8 cellular contexts compared by ENCODE assay signal in the genomic region with DNA sequence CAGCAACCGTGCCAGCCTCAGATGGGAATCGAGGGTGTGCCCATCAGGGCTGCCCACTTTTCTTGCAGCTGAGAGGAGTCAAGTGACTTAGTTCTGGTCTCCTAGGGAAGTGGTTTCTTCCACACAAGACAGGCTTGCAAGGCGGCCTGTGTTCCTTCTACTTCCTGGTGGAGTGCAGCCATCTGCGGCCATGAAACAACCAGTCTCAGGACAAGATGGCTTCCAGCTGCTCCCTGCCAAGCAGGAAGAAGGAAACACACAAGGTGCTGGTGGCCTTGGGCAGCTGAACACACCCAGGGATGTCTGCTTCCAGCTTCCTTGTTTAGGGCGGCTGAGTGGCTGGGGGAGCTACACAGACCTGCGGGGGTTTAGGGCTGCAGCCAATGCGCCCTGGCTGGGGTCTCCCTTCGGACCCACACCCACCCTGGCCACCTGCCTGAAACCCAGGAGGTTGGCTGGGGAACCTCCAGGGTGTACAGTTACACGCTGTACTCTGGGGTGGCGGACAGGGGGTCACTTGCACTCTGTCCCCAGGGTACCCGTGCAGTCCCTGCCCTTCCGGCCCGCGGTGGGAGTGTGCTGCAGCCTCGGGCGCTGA. TPM values are rescaled to one million over a fixed set of nuclear protein-coding genes. Genes with fewer than 3 reads are reported as not detected.
DNase-seq lines count a peak whose midpoint lies in the region; ATAC-seq and TF ChIP-seq lines count a peak whose summit lies in the region.

No MANE protein-coding gene starts in this region.

- H3K9me3 ChIP-seq in MM.1S (replicated peaks; ENCODE audit: insufficient read depth, low read length): no peaks in the 10 kb centered on the region

- peak overlapping the region; percentile 84 for H3K4me3 Mint-ChIP-seq in chondrocyte (ENCODE audit: unreplicated experiment)

- no peaks in the 10 kb centered on the region for H3K27me3 ChIP-seq in MM.1S (replicated peaks; ENCODE audit: insufficient read depth, low read length)

- H3K27me3 Mint-ChIP-seq in chondrocyte (ENCODE audit: low read depth): no peaks in the 10 kb centered on the region

- peaks cover 2% of the 10 kb centered on the region for H3K9me3 Mint-ChIP-seq in chondrocyte (ENCODE audit: low read depth)

- H3K4me2 ChIP-seq in MM.1S (ENCODE audit: low read depth, low read length): peak overlapping the region; percentile 82; the same call in 1 of the 2 replicates

- peak overlapping the region; percentile 92 for H2AFZ ChIP-seq in MM.1S (ENCODE audit: low read length)

- ATAC-seq in GM21381 (IDR thresholded peaks at IDR 0.05; ENCODE audit: unreplicated experiment): peak; percentile 23

- DNase-seq in MM.1S (no peak), chondrocyte (ENCODE audit: low spot score) (no peak), mesenteric fat pad (ENCODE audit: low spot score) (peak; percentile 85), ureter (ENCODE audit: low spot score) (peak; percentile 66), occipital lobe (lab: John Stamatoyannopoulos, UW) (no peak), COLO829 (ENCODE audit: low spot score) (no peak)

- peaks cover 21% of the 10 kb centered on the region for H3K4me1 ChIP-seq in MM.1S (ENCODE audit: low read length)

- no peaks in the 10 kb centered on the region for H3K79me2 ChIP-seq in MM.1S (ENCODE audit: low read length)

- H4K20me1 ChIP-seq in MM.1S (ENCODE audit: insufficient read depth, low read length): no peaks in the 10 kb centered on the region

- no peak for TF ChIP-seq CTCF in C4-2B (conservative IDR thresholded peaks at IDR 0.05)
- TF ChIP-seq CTCF in MM.1S (IDR thresholded peaks at IDR 0.05; ENCODE audit: low read length): no peak
- TF ChIP-seq CTCF in chondrocyte (IDR thresholded peaks at IDR 0.05): no peak

- no peaks in the 10 kb centered on the region for H3K36me3 ChIP-seq in MM.1S (replicated peaks; ENCODE audit: insufficient read depth, low read length)

- H3K27ac Mint-ChIP-seq in chondrocyte (ENCODE audit: unreplicated experiment): peak overlapping the region; percentile 95

- H3K36me3 Mint-ChIP-seq in chondrocyte (ENCODE audit: low read depth): no peaks in the 10 kb centered on the region

- H3K9ac ChIP-seq in MM.1S (ENCODE audit: low read length): peak overlapping the region; percentile 69; the same call in 1 of the 2 replicates

- H3K4me3 ChIP-seq in MM.1S (ENCODE audit: low read length): peak overlapping the region; percentile 83

- H3F3A ChIP-seq in MM.1S (ENCODE audit: insufficient read depth, low read length): peaks cover 5% of the 10 kb centered on the region; the same call in 1 of the 2 replicates

- peaks cover 31% of the 10 kb centered on the region for H3K4me1 Mint-ChIP-seq in chondrocyte (ENCODE audit: low read depth)

- H3K9me2 ChIP-seq in MM.1S (replicated peaks; ENCODE audit: insufficient read depth, low read length): no peaks in the 10 kb centered on the region

- H3K27ac ChIP-seq in C4-2B (peak overlapping the region; percentile 80), MM.1S (ENCODE audit: low read length) (no peak overlapping the region)

RNA-seq across cellular contexts. Expression of a gene that starts 34.7 kb away (rescaled TPM):
- total RNA-seq in chondrocyte (24.0 to 31.9 TPM (median 26.0 TPM) in 3 replicates), mesenteric fat pad (52.2 TPM), ureter (97.9 TPM), occipital lobe (16.7 TPM)

RNA-seq across cellular contexts. Expression of a gene that starts 47.9 kb away (rescaled TPM):
- total RNA-seq in chondrocyte (43.5 to 50.1 TPM (median 48.4 TPM) in 3 replicates), mesenteric fat pad (104 TPM), ureter (76.5 TPM), occipital lobe (36.7 TPM)

Comparison
In these comparisons a context has a peak if more than half of its experiments do, and no peak if none do; other contexts are left out.
1. DNase-seq: peak in mesenteric fat pad (single experiment) and ureter (single experiment); none in MM.1S (single experiment), chondrocyte (single experiment), occipital lobe (single experiment) and COLO829 (single experiment).